In genomic region chr17:789931-790873, GRCh38 we compare ENCODE assay signal across 8 cellular contexts. TPM values are rescaled to one million over a fixed set of nuclear protein-coding genes. Genes with fewer than 3 reads are reported as not detected.
A peak's percentile ranks its signal among the peaks of the same experiment; 100 is the strongest.
DNase-seq lines count a peak whose midpoint lies in the region; ATAC-seq, FAIRE-seq and TF ChIP-seq lines count a peak whose summit lies in the region.
"Not testable (repeated sequence)": the region's sequence is repeated elsewhere in the genome, so short reads cannot be mapped to it uniquely, and the experiment has no call there.

No MANE protein-coding gene starts in this region.

- TF ChIP-seq POLR2A in thyroid gland (IDR thresholded peaks at IDR 0.05), result not testable (repeated sequence)

- not testable (repeated sequence) for H3K27me3 ChIP-seq in HUES48 (ENCODE audit: control insufficient read depth, insufficient read depth, low read length); astrocyte (ENCODE audit: insufficient read depth, low read length); cardiac muscle cell; thyroid gland

- peaks cover 23% of the 10 kb centered on the region for H4K20me1 ChIP-seq in astrocyte (ENCODE audit: insufficient read depth, low read length)

- H3K36me3 ChIP-seq in HUES48 (ENCODE audit: control insufficient read depth, insufficient read depth, low read length), result peaks cover 48% of the 10 kb centered on the region
- H3K36me3 ChIP-seq in astrocyte (ENCODE audit: insufficient read depth, low read length), result peaks cover 17% of the 10 kb centered on the region
- H3K36me3 ChIP-seq in cardiac muscle cell, result not testable (repeated sequence)
- H3K36me3 ChIP-seq in kidney (ENCODE audit: control insufficient read depth in 1 of 2, insufficient read depth in 2 of 2, low read length in 2 of 2), result peaks cover 23 to 25% of the 10 kb centered on the region in 2 donors
- H3K36me3 ChIP-seq in thyroid gland, result peaks cover 25 to 32% of the 10 kb centered on the region in 2 donors

- peaks cover 13% of the 10 kb centered on the region for H3K36me3 Mint-ChIP-seq in astrocyte (ENCODE audit: low read depth, unreplicated experiment)

- peak; percentile 9 for DNase-seq in AG20443 (ENCODE audit: low spot score)
- peak; percentile 8 for DNase-seq in astrocyte (ENCODE audit: low read depth)
- DNase-seq in epithelial cell of prostate (ENCODE audit: low read depth, low spot score), result peak; percentile 88
- peak; percentile 50 to 70 for DNase-seq in cardiac muscle cell (ENCODE audit: low read depth in 1 of 2, low spot score in 1 of 2)
- peak; percentile 59 for DNase-seq in kidney
- not testable (repeated sequence) for DNase-seq in omental fat pad (ENCODE audit: low spot score)
- DNase-seq in thyroid gland, result peak; percentile 17 to 40

- H3K9ac ChIP-seq in HUES48 (ENCODE audit: low read depth, low read length); astrocyte (ENCODE audit: low read length); kidney (ENCODE audit: low read length in 2 of 2): not testable (repeated sequence)

- peak overlapping the region; percentile 35 for H3K27ac ChIP-seq in HUES48 (ENCODE audit: low read depth, low read length)
- not testable (repeated sequence) for H3K27ac ChIP-seq in astrocyte (ENCODE audit: low read depth, low read length); kidney (ENCODE audit: low read depth in 2 of 2, low read length in 2 of 2); thyroid gland
- peak overlapping the region; percentile 90 for H3K27ac ChIP-seq in epithelial cell of prostate
- H3K27ac ChIP-seq in cardiac muscle cell, result peak overlapping the region; percentile 73

- ATAC-seq in omental fat pad (ENCODE audit: low FRiP score), result peak; percentile 35

- FAIRE-seq in astrocyte (lab: Jason Lieb, UNC); kidney (lab: Jason Lieb, UNC): not testable (repeated sequence)

- peaks cover 21% of the 10 kb centered on the region for H3K79me2 ChIP-seq in astrocyte (ENCODE audit: insufficient read depth, low read length)

- H3K27ac Mint-ChIP-seq in astrocyte (ENCODE audit: unreplicated experiment), result not testable (repeated sequence)

- TF ChIP-seq CTCF in astrocyte (IDR thresholded peaks at IDR 0.05; ENCODE audit: insufficient read depth, low read depth, low read length); cardiac muscle cell (IDR thresholded peaks at IDR 0.05; ENCODE audit: low read depth, low read length); kidney (IDR thresholded peaks at IDR 0.05; ENCODE audit: borderline replicate concordance, extremely low read depth, insufficient read depth); omental fat pad (IDR thresholded peaks at IDR 0.05); thyroid gland (IDR thresholded peaks at IDR 0.05): not testable (repeated sequence)

- not testable (repeated sequence) for H3K9me3 Mint-ChIP-seq in astrocyte (ENCODE audit: unreplicated experiment)

- H3K4me2 ChIP-seq in astrocyte (ENCODE audit: low read length), result not testable (repeated sequence)

- whole genome bisulfite sequencing in thyroid gland, 2 donors, result 72 to 75% methylated on average over 24 to 32 of the region's 38 CpGs

- H2AFZ ChIP-seq in astrocyte (ENCODE audit: low read depth, low read length), result not testable (repeated sequence)

- H3K4me3 ChIP-seq in HUES48 (ENCODE audit: low read depth, low read length); astrocyte (ENCODE audit: insufficient read depth, low read depth, low read length); cardiac muscle cell; kidney (ENCODE audit: low read length in 2 of 2); thyroid gland (replicated peaks in 1 of 3): not testable (repeated sequence)

- H3K4me1 ChIP-seq in HUES48 (ENCODE audit: control insufficient read depth, insufficient read depth, low read length); cardiac muscle cell (ENCODE audit: low read depth); kidney (ENCODE audit: control insufficient read depth in 1 of 2, insufficient read depth in 1 of 2, low read depth in 1 of 2, low read length in 2 of 2); thyroid gland: not testable (repeated sequence)
- H3K4me1 ChIP-seq in astrocyte (ENCODE audit: insufficient read depth, low read length), result peaks cover 15% of the 10 kb centered on the region

- H3K27me3 Mint-ChIP-seq in astrocyte (ENCODE audit: low read depth, unreplicated experiment), result not testable (repeated sequence)

- H3K4me3 Mint-ChIP-seq in astrocyte (ENCODE audit: unreplicated experiment), result not testable (repeated sequence)

- peaks cover 16% of the 10 kb centered on the region for H3K4me1 Mint-ChIP-seq in astrocyte (ENCODE audit: low read depth, unreplicated experiment)

- intact Hi-C loops in kidney (cut with DNase I) (loop anchor here (10.0 kb wide), 2 partner anchors 195 to 265 kb away; no protein-coding TSS in a partner anchor), thyroid gland (cut with DNase I) (loop anchor here (10.0 kb wide), 1 partner anchor 265 kb away; no protein-coding TSS in a partner anchor)

- not testable (repeated sequence) for H3K9me3 ChIP-seq in HUES48 (ENCODE audit: control insufficient read depth, insufficient read depth, low read length); astrocyte (ENCODE audit: insufficient read depth, low read depth, low read length); cardiac muscle cell (ENCODE audit: low read depth); kidney (ENCODE audit: control insufficient read depth in 1 of 2, low read length in 2 of 2); thyroid gland

RNA-seq across cellular contexts. Expression of gene MRM3, which starts 8.0 kb away (rescaled TPM):
- total RNA-seq in astrocyte (7.7 and 8.3 TPM in 2 replicates), cardiac muscle cell (24.8 and 26.4 TPM in 2 replicates), kidney (14.4 TPM), omental fat pad (10 to 100 TPM; 14.0 to 23.8 (median 16.0) TPM), thyroid gland (10 to 100 TPM; 14.6 to 22.9 (median 16.9) TPM)
- polyA plus RNA-seq in cardiac muscle cell (28.1 and 35.7 TPM in 2 replicates), kidney (ENCODE audit: insufficient read depth, low read depth, low replicate concordance) (21.3 TPM)

RNA-seq across cellular contexts. Expression of gene GLOD4, which starts 8.1 kb away (rescaled TPM):
- total RNA-seq in astrocyte (48.3 and 61.8 TPM in 2 replicates), cardiac muscle cell (85.3 and 151 TPM in 2 replicates), kidney (70.6 TPM), omental fat pad (10 to 100 TPM; 41.1 to 73.1 (median 44.7) TPM), thyroid gland (10 to 100 TPM; 48.9 to 94.6 (median 60.5) TPM)
- polyA plus RNA-seq in cardiac muscle cell (76.8 and 83.7 TPM in 2 replicates), kidney (ENCODE audit: insufficient read depth, low read depth, low replicate concordance) (90.8 TPM)

RNA-seq across cellular contexts. Expression of gene GEMIN4, which starts 38.1 kb away (rescaled TPM):
- total RNA-seq in astrocyte, result 17.3 and 18.4 TPM in 2 replicates
- 16.4 and 24.8 TPM in 2 replicates for total RNA-seq in cardiac muscle cell
- polyA plus RNA-seq in cardiac muscle cell, result 23.7 and 42.6 TPM in 2 replicates
- 14.8 TPM for total RNA-seq in kidney
- polyA plus RNA-seq in kidney (ENCODE audit: insufficient read depth, low read depth, low replicate concordance), result 4.6 TPM
- 10 to 100 TPM; 13.2 to 29.2 (median 18.7) TPM for total RNA-seq in omental fat pad
- total RNA-seq in thyroid gland, result 10 to 100 TPM; 28.5 to 34.8 (median 31.6) TPM

RNA-seq across cellular contexts. Expression of gene TLCD3A, which starts 57.8 kb away (rescaled TPM):
- total RNA-seq in astrocyte (25.8 and 26.6 TPM in 2 replicates), cardiac muscle cell (15.4 and 16.4 TPM in 2 replicates), kidney (12.4 TPM), omental fat pad (10 to 100 TPM in 1 of 4 donors, 1 to 10 TPM in 3; 5.2 to 45.3 (median 7.5) TPM), thyroid gland (10 to 100 TPM in 3 of 4 donors, 1 to 10 TPM in 1; 9.0 to 13.7 (median 10.9) TPM)
- polyA plus RNA-seq in cardiac muscle cell (20.3 and 27.0 TPM in 2 replicates), kidney (ENCODE audit: insufficient read depth, low read depth, low replicate concordance) (4.6 TPM)
